ENCODE assay signal across 1 cellular context in the genomic region with DNA sequence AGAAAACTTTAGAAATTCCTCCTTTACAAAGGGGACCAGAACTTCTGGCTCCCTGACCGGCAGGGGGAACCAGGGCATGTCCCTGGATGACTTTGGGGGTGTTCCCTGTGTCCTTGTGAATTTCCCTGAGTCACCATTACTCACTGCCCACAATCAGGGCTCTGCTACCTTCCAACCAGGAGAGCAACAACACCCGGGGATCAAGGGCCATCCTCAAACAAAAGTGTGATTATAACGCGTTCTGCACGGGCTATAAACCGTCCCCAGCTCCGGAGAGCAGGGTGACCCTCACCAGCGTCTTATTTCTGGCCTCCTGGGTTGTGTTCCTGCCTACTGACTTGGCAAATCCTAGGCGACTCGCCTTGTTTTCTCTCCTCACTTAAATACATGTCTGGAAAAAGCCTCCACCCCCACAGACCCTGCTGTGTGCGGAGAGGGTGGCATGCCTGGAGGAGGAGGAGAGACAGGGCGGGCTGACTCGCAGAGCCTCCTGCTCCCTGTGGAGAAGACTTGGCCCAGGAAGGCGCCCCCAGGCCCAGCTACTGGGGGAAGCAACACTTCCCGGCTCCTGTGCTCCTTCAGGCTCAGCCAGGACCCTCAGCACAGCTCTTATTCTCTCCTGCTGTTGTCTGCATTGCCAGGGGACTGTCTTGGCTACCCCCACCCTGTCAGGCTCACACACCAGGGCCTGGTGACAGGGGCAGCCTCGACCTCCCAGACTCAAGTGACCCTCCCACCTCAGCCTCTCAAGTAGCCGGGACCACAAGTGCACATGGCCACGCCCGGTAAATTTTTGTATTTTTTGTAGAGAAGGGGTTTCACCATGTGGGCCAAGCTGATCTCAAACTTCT.
TF ChIP-seq lines count a peak whose summit lies in the region.

No MANE protein-coding gene starts in this region.

TF ChIP-seq in K562, 482 proteins besides CTCF, POLR2A, EP300 and RAD21 (continued from another document and continues in another):
- TF ChIP-seq EGR1 (conservative IDR thresholded peaks at IDR 0.05): peak; percentile 89
- peak; percentile 93 for TF ChIP-seq DPF2 (IDR thresholded peaks at IDR 0.05)
- TF ChIP-seq KLF13 (tag; IDR thresholded peaks at IDR 0.05; ENCODE audit: borderline replicate concordance, low read depth): peak; percentile 86; the same call in 1 of the 2 replicates
- TF ChIP-seq XRCC5 (IDR thresholded peaks at IDR 0.05; ENCODE audit: low read depth, low read length): peak; percentile 69
- no peak; the same call in 1 of the 2 replicates for TF ChIP-seq HSF4 (CRISPR knock-in tag; IDR thresholded peaks at IDR 0.05; ENCODE audit: borderline replicate concordance)
- peak; percentile 80; the same call in 1 of the 2 replicates for TF ChIP-seq POLR2AphosphoS2 (IDR thresholded peaks at IDR 0.05; ENCODE audit: low read length)
- no peak for TF ChIP-seq RFX5 (IDR thresholded peaks at IDR 0.05; ENCODE audit: low read depth, low read length)
- TF ChIP-seq MEF2A (IDR thresholded peaks at IDR 0.05; ENCODE audit: control insufficient read depth, low read depth, low read length): no peak
- TF ChIP-seq NFE2 (IDR thresholded peaks at IDR 0.05; ENCODE audit: low read depth): peak; percentile 100
- TF ChIP-seq RCOR1 (IDR thresholded peaks at IDR 0.05; ENCODE audit: borderline replicate concordance in 1 of 2, low read depth in 2 of 2, low read length in 2 of 2): peak; percentile 94 to 97
- TF ChIP-seq, protein P1, sequence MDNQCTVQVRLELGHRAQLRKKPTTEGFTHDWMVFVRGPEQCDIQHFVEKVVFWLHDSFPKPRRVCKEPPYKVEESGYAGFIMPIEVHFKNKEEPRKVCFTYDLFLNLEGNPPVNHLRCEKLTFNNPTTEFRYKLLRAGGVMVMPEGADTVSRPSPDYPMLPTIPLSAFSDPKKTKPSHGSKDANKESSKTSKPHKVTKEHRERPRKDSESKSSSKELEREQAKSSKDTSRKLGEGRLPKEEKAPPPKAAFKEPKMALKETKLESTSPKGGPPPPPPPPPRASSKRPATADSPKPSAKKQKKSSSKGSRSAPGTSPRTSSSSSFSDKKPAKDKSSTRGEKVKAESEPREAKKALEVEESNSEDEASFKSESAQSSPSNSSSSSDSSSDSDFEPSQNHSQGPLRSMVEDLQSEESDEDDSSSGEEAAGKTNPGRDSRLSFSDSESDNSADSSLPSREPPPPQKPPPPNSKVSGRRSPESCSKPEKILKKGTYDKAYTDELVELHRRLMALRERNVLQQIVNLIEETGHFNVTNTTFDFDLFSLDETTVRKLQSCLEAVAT (IDR thresholded peaks at IDR 0.05): peak; percentile 63 to 78; a peak in 3 of 4 replicates
- TF ChIP-seq, protein P2, sequence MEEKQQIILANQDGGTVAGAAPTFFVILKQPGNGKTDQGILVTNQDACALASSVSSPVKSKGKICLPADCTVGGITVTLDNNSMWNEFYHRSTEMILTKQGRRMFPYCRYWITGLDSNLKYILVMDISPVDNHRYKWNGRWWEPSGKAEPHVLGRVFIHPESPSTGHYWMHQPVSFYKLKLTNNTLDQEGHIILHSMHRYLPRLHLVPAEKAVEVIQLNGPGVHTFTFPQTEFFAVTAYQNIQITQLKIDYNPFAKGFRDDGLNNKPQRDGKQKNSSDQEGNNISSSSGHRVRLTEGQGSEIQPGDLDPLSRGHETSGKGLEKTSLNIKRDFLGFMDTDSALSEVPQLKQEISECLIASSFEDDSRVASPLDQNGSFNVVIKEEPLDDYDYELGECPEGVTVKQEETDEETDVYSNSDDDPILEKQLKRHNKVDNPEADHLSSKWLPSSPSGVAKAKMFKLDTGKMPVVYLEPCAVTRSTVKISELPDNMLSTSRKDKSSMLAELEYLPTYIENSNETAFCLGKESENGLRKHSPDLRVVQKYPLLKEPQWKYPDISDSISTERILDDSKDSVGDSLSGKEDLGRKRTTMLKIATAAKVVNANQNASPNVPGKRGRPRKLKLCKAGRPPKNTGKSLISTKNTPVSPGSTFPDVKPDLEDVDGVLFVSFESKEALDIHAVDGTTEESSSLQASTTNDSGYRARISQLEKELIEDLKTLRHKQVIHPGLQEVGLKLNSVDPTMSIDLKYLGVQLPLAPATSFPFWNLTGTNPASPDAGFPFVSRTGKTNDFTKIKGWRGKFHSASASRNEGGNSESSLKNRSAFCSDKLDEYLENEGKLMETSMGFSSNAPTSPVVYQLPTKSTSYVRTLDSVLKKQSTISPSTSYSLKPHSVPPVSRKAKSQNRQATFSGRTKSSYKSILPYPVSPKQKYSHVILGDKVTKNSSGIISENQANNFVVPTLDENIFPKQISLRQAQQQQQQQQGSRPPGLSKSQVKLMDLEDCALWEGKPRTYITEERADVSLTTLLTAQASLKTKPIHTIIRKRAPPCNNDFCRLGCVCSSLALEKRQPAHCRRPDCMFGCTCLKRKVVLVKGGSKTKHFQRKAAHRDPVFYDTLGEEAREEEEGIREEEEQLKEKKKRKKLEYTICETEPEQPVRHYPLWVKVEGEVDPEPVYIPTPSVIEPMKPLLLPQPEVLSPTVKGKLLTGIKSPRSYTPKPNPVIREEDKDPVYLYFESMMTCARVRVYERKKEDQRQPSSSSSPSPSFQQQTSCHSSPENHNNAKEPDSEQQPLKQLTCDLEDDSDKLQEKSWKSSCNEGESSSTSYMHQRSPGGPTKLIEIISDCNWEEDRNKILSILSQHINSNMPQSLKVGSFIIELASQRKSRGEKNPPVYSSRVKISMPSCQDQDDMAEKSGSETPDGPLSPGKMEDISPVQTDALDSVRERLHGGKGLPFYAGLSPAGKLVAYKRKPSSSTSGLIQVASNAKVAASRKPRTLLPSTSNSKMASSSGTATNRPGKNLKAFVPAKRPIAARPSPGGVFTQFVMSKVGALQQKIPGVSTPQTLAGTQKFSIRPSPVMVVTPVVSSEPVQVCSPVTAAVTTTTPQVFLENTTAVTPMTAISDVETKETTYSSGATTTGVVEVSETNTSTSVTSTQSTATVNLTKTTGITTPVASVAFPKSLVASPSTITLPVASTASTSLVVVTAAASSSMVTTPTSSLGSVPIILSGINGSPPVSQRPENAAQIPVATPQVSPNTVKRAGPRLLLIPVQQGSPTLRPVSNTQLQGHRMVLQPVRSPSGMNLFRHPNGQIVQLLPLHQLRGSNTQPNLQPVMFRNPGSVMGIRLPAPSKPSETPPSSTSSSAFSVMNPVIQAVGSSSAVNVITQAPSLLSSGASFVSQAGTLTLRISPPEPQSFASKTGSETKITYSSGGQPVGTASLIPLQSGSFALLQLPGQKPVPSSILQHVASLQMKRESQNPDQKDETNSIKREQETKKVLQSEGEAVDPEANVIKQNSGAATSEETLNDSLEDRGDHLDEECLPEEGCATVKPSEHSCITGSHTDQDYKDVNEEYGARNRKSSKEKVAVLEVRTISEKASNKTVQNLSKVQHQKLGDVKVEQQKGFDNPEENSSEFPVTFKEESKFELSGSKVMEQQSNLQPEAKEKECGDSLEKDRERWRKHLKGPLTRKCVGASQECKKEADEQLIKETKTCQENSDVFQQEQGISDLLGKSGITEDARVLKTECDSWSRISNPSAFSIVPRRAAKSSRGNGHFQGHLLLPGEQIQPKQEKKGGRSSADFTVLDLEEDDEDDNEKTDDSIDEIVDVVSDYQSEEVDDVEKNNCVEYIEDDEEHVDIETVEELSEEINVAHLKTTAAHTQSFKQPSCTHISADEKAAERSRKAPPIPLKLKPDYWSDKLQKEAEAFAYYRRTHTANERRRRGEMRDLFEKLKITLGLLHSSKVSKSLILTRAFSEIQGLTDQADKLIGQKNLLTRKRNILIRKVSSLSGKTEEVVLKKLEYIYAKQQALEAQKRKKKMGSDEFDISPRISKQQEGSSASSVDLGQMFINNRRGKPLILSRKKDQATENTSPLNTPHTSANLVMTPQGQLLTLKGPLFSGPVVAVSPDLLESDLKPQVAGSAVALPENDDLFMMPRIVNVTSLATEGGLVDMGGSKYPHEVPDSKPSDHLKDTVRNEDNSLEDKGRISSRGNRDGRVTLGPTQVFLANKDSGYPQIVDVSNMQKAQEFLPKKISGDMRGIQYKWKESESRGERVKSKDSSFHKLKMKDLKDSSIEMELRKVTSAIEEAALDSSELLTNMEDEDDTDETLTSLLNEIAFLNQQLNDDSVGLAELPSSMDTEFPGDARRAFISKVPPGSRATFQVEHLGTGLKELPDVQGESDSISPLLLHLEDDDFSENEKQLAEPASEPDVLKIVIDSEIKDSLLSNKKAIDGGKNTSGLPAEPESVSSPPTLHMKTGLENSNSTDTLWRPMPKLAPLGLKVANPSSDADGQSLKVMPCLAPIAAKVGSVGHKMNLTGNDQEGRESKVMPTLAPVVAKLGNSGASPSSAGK (IDR thresholded peaks at IDR 0.05): peak; percentile 38; the same call in 1 of the 2 replicates
- TF ChIP-seq PHF21A (IDR thresholded peaks at IDR 0.05; ENCODE audit: borderline replicate concordance, low read depth): peak; percentile 90; the same call in 1 of the 2 replicates
- peak; percentile 87 for TF ChIP-seq SMAD4 (CRISPR knock-in tag; conservative IDR thresholded peaks at IDR 0.05)
- no peak for TF ChIP-seq NR1H2 (CRISPR knock-in tag; IDR thresholded peaks at IDR 0.05)
- TF ChIP-seq LEF1 (IDR thresholded peaks at IDR 0.05): peak; percentile 88
- TF ChIP-seq NEUROD1 (IDR thresholded peaks at IDR 0.05; ENCODE audit: borderline replicate concordance, low read depth, low read length, partially characterized antibody): peak; percentile 85
- peak; percentile 59 for TF ChIP-seq CBFA2T3 (IDR thresholded peaks at IDR 0.05)
- TF ChIP-seq BACH1 (tag; IDR thresholded peaks at IDR 0.05): peak; percentile 97
- TF ChIP-seq, protein P3, sequence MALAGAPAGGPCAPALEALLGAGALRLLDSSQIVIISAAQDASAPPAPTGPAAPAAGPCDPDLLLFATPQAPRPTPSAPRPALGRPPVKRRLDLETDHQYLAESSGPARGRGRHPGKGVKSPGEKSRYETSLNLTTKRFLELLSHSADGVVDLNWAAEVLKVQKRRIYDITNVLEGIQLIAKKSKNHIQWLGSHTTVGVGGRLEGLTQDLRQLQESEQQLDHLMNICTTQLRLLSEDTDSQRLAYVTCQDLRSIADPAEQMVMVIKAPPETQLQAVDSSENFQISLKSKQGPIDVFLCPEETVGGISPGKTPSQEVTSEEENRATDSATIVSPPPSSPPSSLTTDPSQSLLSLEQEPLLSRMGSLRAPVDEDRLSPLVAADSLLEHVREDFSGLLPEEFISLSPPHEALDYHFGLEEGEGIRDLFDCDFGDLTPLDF (CRISPR knock-in tag; IDR thresholded peaks at IDR 0.05): no peak
- TF ChIP-seq NFRKB (IDR thresholded peaks at IDR 0.05; ENCODE audit: low read depth): peak; percentile 95
- no peak for TF ChIP-seq NR2C1 (IDR thresholded peaks at IDR 0.05)
- peak; percentile 82 for TF ChIP-seq NR2C1 (tag; IDR thresholded peaks at IDR 0.05)
- peak; percentile 71 for TF ChIP-seq RBFOX2 (IDR thresholded peaks at IDR 0.05; ENCODE audit: low read depth, low read length)
- TF ChIP-seq, protein P4, sequence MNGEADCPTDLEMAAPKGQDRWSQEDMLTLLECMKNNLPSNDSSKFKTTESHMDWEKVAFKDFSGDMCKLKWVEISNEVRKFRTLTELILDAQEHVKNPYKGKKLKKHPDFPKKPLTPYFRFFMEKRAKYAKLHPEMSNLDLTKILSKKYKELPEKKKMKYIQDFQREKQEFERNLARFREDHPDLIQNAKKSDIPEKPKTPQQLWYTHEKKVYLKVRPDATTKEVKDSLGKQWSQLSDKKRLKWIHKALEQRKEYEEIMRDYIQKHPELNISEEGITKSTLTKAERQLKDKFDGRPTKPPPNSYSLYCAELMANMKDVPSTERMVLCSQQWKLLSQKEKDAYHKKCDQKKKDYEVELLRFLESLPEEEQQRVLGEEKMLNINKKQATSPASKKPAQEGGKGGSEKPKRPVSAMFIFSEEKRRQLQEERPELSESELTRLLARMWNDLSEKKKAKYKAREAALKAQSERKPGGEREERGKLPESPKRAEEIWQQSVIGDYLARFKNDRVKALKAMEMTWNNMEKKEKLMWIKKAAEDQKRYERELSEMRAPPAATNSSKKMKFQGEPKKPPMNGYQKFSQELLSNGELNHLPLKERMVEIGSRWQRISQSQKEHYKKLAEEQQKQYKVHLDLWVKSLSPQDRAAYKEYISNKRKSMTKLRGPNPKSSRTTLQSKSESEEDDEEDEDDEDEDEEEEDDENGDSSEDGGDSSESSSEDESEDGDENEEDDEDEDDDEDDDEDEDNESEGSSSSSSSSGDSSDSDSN (IDR thresholded peaks at IDR 0.05; ENCODE audit: borderline replicate concordance in 1 of 2, low read depth in 2 of 2, low read length in 2 of 2): peak in 1 of 2 experiments; percentile 88; a peak in 2 of 4 replicates
- TF ChIP-seq KDM4B (IDR thresholded peaks at IDR 0.05; ENCODE audit: borderline replicate concordance in 2 of 2, low read depth in 1 of 2): 0 out of 4 replicates have a peak, but pooled peaks of 1 of the 2 experiments have one; percentile 29
- peak; percentile 51 for TF ChIP-seq HCFC1 (IDR thresholded peaks at IDR 0.05; ENCODE audit: low read depth, low read length)
- TF ChIP-seq SOX6 (IDR thresholded peaks at IDR 0.05): peak; percentile 86
- TF ChIP-seq FOXK2 (conservative IDR thresholded peaks at IDR 0.05 in 1 of 2, IDR thresholded peaks at IDR 0.05 in 1 of 2; ENCODE audit: low read depth in 2 of 2): peak; percentile 92 to 93
- TF ChIP-seq NR2F6 (CRISPR knock-in tag; IDR thresholded peaks at IDR 0.05): no peak
- TF ChIP-seq, protein P5, sequence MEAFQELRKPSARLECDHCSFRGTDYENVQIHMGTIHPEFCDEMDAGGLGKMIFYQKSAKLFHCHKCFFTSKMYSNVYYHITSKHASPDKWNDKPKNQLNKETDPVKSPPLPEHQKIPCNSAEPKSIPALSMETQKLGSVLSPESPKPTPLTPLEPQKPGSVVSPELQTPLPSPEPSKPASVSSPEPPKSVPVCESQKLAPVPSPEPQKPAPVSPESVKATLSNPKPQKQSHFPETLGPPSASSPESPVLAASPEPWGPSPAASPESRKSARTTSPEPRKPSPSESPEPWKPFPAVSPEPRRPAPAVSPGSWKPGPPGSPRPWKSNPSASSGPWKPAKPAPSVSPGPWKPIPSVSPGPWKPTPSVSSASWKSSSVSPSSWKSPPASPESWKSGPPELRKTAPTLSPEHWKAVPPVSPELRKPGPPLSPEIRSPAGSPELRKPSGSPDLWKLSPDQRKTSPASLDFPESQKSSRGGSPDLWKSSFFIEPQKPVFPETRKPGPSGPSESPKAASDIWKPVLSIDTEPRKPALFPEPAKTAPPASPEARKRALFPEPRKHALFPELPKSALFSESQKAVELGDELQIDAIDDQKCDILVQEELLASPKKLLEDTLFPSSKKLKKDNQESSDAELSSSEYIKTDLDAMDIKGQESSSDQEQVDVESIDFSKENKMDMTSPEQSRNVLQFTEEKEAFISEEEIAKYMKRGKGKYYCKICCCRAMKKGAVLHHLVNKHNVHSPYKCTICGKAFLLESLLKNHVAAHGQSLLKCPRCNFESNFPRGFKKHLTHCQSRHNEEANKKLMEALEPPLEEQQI (IDR thresholded peaks at IDR 0.05): 0 out of 2 replicates have a peak, but pooled peaks have one; percentile 51
- TF ChIP-seq SMC3 (conservative IDR thresholded peaks at IDR 0.05; ENCODE audit: insufficient read depth, low read depth, low read length): peak; percentile 68
